Comparison of ENCODE assay signal across 1 cellular context in the genomic region with DNA sequence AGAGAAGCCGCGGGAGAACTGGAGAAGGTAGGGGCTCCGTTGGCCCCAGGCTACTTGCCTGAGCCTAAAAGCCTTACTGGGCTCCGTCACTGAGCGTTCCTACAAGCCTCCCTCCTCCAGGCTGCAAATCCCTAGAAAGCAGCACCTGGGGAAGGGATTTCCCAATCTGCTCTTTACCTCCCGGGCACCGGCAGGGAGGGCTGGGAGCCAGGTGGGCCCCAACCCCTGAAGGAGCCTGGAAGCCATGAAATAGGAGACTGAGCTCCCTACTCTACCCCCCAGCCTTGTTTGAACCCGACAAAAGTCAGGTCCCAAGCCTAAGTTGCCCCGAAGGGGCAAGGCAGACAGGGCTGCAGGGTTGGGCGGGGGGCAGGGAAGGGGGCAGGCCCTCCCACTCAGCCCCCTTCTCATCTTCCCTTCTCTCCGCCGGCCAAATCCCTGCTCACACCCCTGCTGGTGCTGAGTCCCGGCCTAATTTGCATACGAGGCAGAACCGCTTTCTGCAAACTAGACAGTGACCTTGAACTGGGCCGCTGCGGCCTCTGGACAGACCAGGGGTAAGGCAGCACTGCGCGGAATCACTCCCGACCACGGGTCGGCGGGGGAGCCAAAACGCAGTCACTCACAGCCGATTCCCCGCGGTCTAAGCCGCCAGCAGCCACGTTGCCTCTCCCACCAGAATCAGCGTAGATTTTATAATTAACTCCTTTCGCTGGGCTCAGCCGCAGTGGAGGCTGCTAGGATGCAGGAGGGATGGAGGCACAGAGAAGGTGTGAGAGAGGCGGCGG.
TF ChIP-seq lines count a peak whose summit lies in the region.

No MANE protein-coding gene starts in this region.

TF ChIP-seq in neural cell, 6 proteins besides CTCF, POLR2A, EP300 and RAD21:
- TF ChIP-seq, protein P1, sequence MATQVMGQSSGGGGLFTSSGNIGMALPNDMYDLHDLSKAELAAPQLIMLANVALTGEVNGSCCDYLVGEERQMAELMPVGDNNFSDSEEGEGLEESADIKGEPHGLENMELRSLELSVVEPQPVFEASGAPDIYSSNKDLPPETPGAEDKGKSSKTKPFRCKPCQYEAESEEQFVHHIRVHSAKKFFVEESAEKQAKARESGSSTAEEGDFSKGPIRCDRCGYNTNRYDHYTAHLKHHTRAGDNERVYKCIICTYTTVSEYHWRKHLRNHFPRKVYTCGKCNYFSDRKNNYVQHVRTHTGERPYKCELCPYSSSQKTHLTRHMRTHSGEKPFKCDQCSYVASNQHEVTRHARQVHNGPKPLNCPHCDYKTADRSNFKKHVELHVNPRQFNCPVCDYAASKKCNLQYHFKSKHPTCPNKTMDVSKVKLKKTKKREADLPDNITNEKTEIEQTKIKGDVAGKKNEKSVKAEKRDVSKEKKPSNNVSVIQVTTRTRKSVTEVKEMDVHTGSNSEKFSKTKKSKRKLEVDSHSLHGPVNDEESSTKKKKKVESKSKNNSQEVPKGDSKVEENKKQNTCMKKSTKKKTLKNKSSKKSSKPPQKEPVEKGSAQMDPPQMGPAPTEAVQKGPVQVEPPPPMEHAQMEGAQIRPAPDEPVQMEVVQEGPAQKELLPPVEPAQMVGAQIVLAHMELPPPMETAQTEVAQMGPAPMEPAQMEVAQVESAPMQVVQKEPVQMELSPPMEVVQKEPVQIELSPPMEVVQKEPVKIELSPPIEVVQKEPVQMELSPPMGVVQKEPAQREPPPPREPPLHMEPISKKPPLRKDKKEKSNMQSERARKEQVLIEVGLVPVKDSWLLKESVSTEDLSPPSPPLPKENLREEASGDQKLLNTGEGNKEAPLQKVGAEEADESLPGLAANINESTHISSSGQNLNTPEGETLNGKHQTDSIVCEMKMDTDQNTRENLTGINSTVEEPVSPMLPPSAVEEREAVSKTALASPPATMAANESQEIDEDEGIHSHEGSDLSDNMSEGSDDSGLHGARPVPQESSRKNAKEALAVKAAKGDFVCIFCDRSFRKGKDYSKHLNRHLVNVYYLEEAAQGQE (IDR thresholded peaks at IDR 0.05; ENCODE audit: borderline replicate concordance), result no peak
- TF ChIP-seq POLR2AphosphoS5 (IDR thresholded peaks at IDR 0.05) (no peak), EZH2 (IDR thresholded peaks at IDR 0.05; ENCODE audit: borderline replicate concordance, insufficient read depth, low read length, poor library complexity, severe bottlenecking) (peak; percentile 79), SMC3 (conservative IDR thresholded peaks at IDR 0.05; ENCODE audit: poor library complexity) (no peak), TAF1 (IDR thresholded peaks at IDR 0.05; ENCODE audit: low read depth) (no peak), MXI1 (conservative IDR thresholded peaks at IDR 0.05; ENCODE audit: poor library complexity, severe bottlenecking) (no peak)
